Comparison of ENCODE assay signal across 21 cellular contexts in the genomic region with DNA sequence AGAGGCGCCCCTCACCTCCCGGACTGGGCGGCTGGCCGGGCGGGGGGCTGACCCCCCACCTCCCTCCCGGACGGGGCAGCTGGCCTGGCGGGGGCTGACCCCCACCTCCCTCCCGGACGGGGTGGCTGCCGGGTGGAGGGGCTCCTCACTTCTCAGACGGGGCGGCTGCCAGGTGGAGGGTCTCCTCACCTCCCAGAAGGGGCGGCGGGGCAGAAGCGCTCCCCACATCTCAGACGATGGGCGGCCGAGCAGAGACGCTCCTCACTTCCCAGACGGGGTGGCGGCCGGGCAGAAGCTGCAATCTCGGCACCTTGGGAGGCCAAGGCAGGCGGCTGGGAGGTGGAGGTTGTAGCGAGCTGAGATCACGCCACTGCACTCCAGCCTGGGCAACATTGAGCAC. TPM values are rescaled to one million over a fixed set of nuclear protein-coding genes. Genes with fewer than 3 reads are reported as not detected.
"Had no signal": no experiment of that assay in that cellular context is flagged by ENCODE, and none has a peak within 500 bp of the region (broad histone marks: within the 10 kb centered on the region; RNA-seq: fewer than 3 reads in every experiment).

No MANE protein-coding gene starts in this region.

RNA-seq across cellular contexts. Expression of gene PRAMEF33, which starts 4.6 kb away (rescaled TPM):
- total RNA-seq: activated naive CD4-positive, alpha-beta T cell treated with anti-CD3 and anti-CD28 coated beads for 36 hours; activated naive CD4-positive, alpha-beta T cell treated with anti-CD3 and anti-CD28 coated beads, Interleukin-2, amount 50 U/mL, for 72 hours; activated naive CD8-positive, alpha-beta T cell treated with anti-CD3 and anti-CD28 coated beads for 36 hours; activated naive CD8-positive, alpha-beta T cell treated with anti-CD3 and anti-CD28 coated beads, Interleukin-2, amount 10 ng/mL, durations not matched to agents 7 days and 5 days; activated T-cell treated with anti-CD3 and anti-CD28 coated beads, Interleukin-2, amount 50 U/mL, for 4 hours; activated T-cell treated with anti-CD3 and anti-CD28 coated beads, Interleukin-2, amount 50 U/mL, for 72 hours; activated T-helper 1 cell treated with anti-CD3 and anti-CD28 coated beads, Interleukin-12 subunit alpha, Interleukin-12 subunit beta, Interleukin-2, Interleukin-4 antibody, amounts not matched to agents 30 ng/mL and 10 ng/mL and 1 ng/mL, durations not matched to agents 14 hours and 24 hours and 36 hours; activated T-helper 17 cell treated with anti-CD3 and anti-CD28 coated beads, Interleukin-2, amount 50 U/mL, for 72 hours; activated T-helper 2 cell treated with anti-CD3 and anti-CD28 coated beads, Interferon-gamma antibody, Interleukin-2, Interleukin-4, amounts not matched to agents 10 μg/mL and 5 μg/mL and 100 μg/mL, durations not matched to agents 14 hours and 24 hours and 36 hours; adrenal gland; aorta; ascending aorta; astrocyte; body of pancreas; breast epithelium; bronchial epithelial cell; cardiac muscle cell; cardiac septum; cerebellum; chondrocyte had no signal
- polyA plus RNA-seq: adipose tissue, adrenal gland, aorta, cardiac muscle cell had no signal

RNA-seq across cellular contexts. Expression of gene PRAMEF8, which starts 13.8 kb away (rescaled TPM):
- total RNA-seq: activated naive CD4-positive, alpha-beta T cell treated with anti-CD3 and anti-CD28 coated beads for 36 hours; activated naive CD4-positive, alpha-beta T cell treated with anti-CD3 and anti-CD28 coated beads, Interleukin-2, amount 50 U/mL, for 72 hours; activated naive CD8-positive, alpha-beta T cell treated with anti-CD3 and anti-CD28 coated beads for 36 hours; activated naive CD8-positive, alpha-beta T cell treated with anti-CD3 and anti-CD28 coated beads, Interleukin-2, amount 10 ng/mL, durations not matched to agents 7 days and 5 days; activated T-cell treated with anti-CD3 and anti-CD28 coated beads, Interleukin-2, amount 50 U/mL, for 4 hours; activated T-cell treated with anti-CD3 and anti-CD28 coated beads, Interleukin-2, amount 50 U/mL, for 72 hours; activated T-helper 1 cell treated with anti-CD3 and anti-CD28 coated beads, Interleukin-12 subunit alpha, Interleukin-12 subunit beta, Interleukin-2, Interleukin-4 antibody, amounts not matched to agents 30 ng/mL and 10 ng/mL and 1 ng/mL, durations not matched to agents 14 hours and 24 hours and 36 hours; activated T-helper 17 cell treated with anti-CD3 and anti-CD28 coated beads, Interleukin-2, amount 50 U/mL, for 72 hours; activated T-helper 2 cell treated with anti-CD3 and anti-CD28 coated beads, Interferon-gamma antibody, Interleukin-2, Interleukin-4, amounts not matched to agents 10 μg/mL and 5 μg/mL and 100 μg/mL, durations not matched to agents 14 hours and 24 hours and 36 hours; adrenal gland; aorta; ascending aorta; body of pancreas; breast epithelium; bronchial epithelial cell; cardiac muscle cell; cardiac septum; cerebellum; chondrocyte had no signal
- polyA plus RNA-seq: adipose tissue, adrenal gland, aorta, cardiac muscle cell had no signal

RNA-seq across cellular contexts. Expression of gene PRAMEF15, which starts 16.7 kb away (rescaled TPM):
- total RNA-seq: activated naive CD4-positive, alpha-beta T cell treated with anti-CD3 and anti-CD28 coated beads for 36 hours; activated naive CD4-positive, alpha-beta T cell treated with anti-CD3 and anti-CD28 coated beads, Interleukin-2, amount 50 U/mL, for 72 hours; activated naive CD8-positive, alpha-beta T cell treated with anti-CD3 and anti-CD28 coated beads for 36 hours; activated naive CD8-positive, alpha-beta T cell treated with anti-CD3 and anti-CD28 coated beads, Interleukin-2, amount 10 ng/mL, durations not matched to agents 7 days and 5 days; activated T-cell treated with anti-CD3 and anti-CD28 coated beads, Interleukin-2, amount 50 U/mL, for 4 hours; activated T-cell treated with anti-CD3 and anti-CD28 coated beads, Interleukin-2, amount 50 U/mL, for 72 hours; activated T-helper 1 cell treated with anti-CD3 and anti-CD28 coated beads, Interleukin-12 subunit alpha, Interleukin-12 subunit beta, Interleukin-2, Interleukin-4 antibody, amounts not matched to agents 30 ng/mL and 10 ng/mL and 1 ng/mL, durations not matched to agents 14 hours and 24 hours and 36 hours; activated T-helper 17 cell treated with anti-CD3 and anti-CD28 coated beads, Interleukin-2, amount 50 U/mL, for 72 hours; activated T-helper 2 cell treated with anti-CD3 and anti-CD28 coated beads, Interferon-gamma antibody, Interleukin-2, Interleukin-4, amounts not matched to agents 10 μg/mL and 5 μg/mL and 100 μg/mL, durations not matched to agents 14 hours and 24 hours and 36 hours; adrenal gland; aorta; ascending aorta; astrocyte; body of pancreas; breast epithelium; bronchial epithelial cell; cardiac muscle cell; cardiac septum; cerebellum; chondrocyte had no signal
- polyA plus RNA-seq: adipose tissue, adrenal gland, aorta, cardiac muscle cell had no signal

RNA-seq across cellular contexts. Expression of gene PRAMEF5, which starts 44.7 kb away (rescaled TPM):
- total RNA-seq: activated naive CD4-positive, alpha-beta T cell treated with anti-CD3 and anti-CD28 coated beads for 36 hours; activated naive CD4-positive, alpha-beta T cell treated with anti-CD3 and anti-CD28 coated beads, Interleukin-2, amount 50 U/mL, for 72 hours; activated naive CD8-positive, alpha-beta T cell treated with anti-CD3 and anti-CD28 coated beads for 36 hours; activated naive CD8-positive, alpha-beta T cell treated with anti-CD3 and anti-CD28 coated beads, Interleukin-2, amount 10 ng/mL, durations not matched to agents 7 days and 5 days; activated T-cell treated with anti-CD3 and anti-CD28 coated beads, Interleukin-2, amount 50 U/mL, for 4 hours; activated T-cell treated with anti-CD3 and anti-CD28 coated beads, Interleukin-2, amount 50 U/mL, for 72 hours; activated T-helper 1 cell treated with anti-CD3 and anti-CD28 coated beads, Interleukin-12 subunit alpha, Interleukin-12 subunit beta, Interleukin-2, Interleukin-4 antibody, amounts not matched to agents 30 ng/mL and 10 ng/mL and 1 ng/mL, durations not matched to agents 14 hours and 24 hours and 36 hours; activated T-helper 17 cell treated with anti-CD3 and anti-CD28 coated beads, Interleukin-2, amount 50 U/mL, for 72 hours; activated T-helper 2 cell treated with anti-CD3 and anti-CD28 coated beads, Interferon-gamma antibody, Interleukin-2, Interleukin-4, amounts not matched to agents 10 μg/mL and 5 μg/mL and 100 μg/mL, durations not matched to agents 14 hours and 24 hours and 36 hours; adrenal gland; aorta; ascending aorta; astrocyte; body of pancreas; breast epithelium; bronchial epithelial cell; cardiac muscle cell; cardiac septum; cerebellum; chondrocyte had no signal
- polyA plus RNA-seq: adipose tissue, adrenal gland, aorta, cardiac muscle cell had no signal

RNA-seq across cellular contexts. Expression of gene PRAMEF14, which starts 48.2 kb away (rescaled TPM):
- total RNA-seq: activated naive CD4-positive, alpha-beta T cell treated with anti-CD3 and anti-CD28 coated beads for 36 hours; activated naive CD4-positive, alpha-beta T cell treated with anti-CD3 and anti-CD28 coated beads, Interleukin-2, amount 50 U/mL, for 72 hours; activated naive CD8-positive, alpha-beta T cell treated with anti-CD3 and anti-CD28 coated beads for 36 hours; activated naive CD8-positive, alpha-beta T cell treated with anti-CD3 and anti-CD28 coated beads, Interleukin-2, amount 10 ng/mL, durations not matched to agents 7 days and 5 days; activated T-cell treated with anti-CD3 and anti-CD28 coated beads, Interleukin-2, amount 50 U/mL, for 4 hours; activated T-cell treated with anti-CD3 and anti-CD28 coated beads, Interleukin-2, amount 50 U/mL, for 72 hours; activated T-helper 1 cell treated with anti-CD3 and anti-CD28 coated beads, Interleukin-12 subunit alpha, Interleukin-12 subunit beta, Interleukin-2, Interleukin-4 antibody, amounts not matched to agents 30 ng/mL and 10 ng/mL and 1 ng/mL, durations not matched to agents 14 hours and 24 hours and 36 hours; activated T-helper 17 cell treated with anti-CD3 and anti-CD28 coated beads, Interleukin-2, amount 50 U/mL, for 72 hours; activated T-helper 2 cell treated with anti-CD3 and anti-CD28 coated beads, Interferon-gamma antibody, Interleukin-2, Interleukin-4, amounts not matched to agents 10 μg/mL and 5 μg/mL and 100 μg/mL, durations not matched to agents 14 hours and 24 hours and 36 hours; adrenal gland; aorta; ascending aorta; body of pancreas; breast epithelium; bronchial epithelial cell; cardiac muscle cell; cardiac septum; cerebellum; chondrocyte had no signal
- polyA plus RNA-seq: adipose tissue, adrenal gland, aorta, cardiac muscle cell had no signal
